8 cellular contexts compared by ENCODE assay signal in the genomic region with DNA sequence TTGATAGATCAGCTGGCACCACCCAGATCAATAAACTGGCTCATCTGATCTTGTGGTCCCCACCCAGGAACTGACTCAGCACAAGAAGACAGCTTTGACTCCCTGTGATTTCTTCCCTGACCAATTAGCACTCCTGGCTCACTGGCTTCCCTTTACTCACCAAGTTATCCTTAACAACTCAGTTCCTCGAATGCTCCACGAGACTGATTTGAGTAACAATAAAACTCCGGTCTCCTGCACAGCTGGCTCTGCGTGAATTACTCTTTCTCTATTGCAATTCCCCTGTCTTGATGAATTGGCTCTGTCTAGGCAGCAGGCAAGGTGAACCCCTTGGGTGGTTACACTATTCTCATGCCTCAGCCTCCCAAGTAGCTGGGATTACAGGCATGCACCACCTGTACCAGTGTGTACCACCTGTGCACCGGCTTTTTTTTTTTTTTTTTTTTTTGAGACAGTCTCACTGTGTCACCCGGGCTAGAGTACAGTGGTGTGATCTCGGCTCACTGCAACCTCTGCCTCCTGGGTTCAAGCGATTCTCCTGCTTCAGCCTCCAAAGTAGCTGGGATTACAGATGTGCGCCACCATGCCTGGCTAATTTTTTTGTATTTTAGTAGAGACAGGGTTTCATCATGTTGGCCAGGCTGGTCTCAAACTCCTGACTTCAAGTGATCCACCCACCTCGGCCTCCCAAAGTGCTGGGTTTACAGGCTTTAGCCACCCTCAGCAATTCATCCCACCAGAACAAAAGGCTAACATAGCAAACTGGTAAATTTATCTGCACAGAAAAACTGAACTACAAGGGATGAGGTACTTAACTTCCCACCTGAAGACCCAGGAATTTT. TPM values are rescaled to one million over a fixed set of nuclear protein-coding genes. Genes with fewer than 3 reads are reported as not detected.
DNase-seq lines count a peak whose midpoint lies in the region; ATAC-seq and TF ChIP-seq lines count a peak whose summit lies in the region.
"Not testable (repeated sequence)": the region's sequence is repeated elsewhere in the genome, so short reads cannot be mapped to it uniquely, and the experiment has no call there.

No MANE protein-coding gene starts in this region.

- H3F3A ChIP-seq in MM.1S (ENCODE audit: insufficient read depth, low read length), result not testable (repeated sequence)

- not testable (repeated sequence) for H3K9me2 ChIP-seq in MM.1S (replicated peaks; ENCODE audit: insufficient read depth, low read length)

- H3K27me3 Mint-ChIP-seq in T-helper 1 cell treated with Interleukin-12 subunit alpha and Interleukin-12 subunit beta and Interleukin-4 antibody, amounts not matched to agents 30 μg/mL and 1 μg/mL, for 36 hours (ENCODE audit: low read depth); activated naive CD8-positive, alpha-beta T cell; endothelial cell (ENCODE audit: unreplicated experiment); type B pancreatic cell: not testable (repeated sequence)

- H3K4me1 ChIP-seq in ES-I3 (ENCODE audit: insufficient read depth, low read length); MM.1S (ENCODE audit: low read length); right lobe of liver: not testable (repeated sequence)

- intact Hi-C loops in right lobe of liver (cut with DNase I), result not testable (repeated sequence)

- not testable (repeated sequence) for H3K36me3 Mint-ChIP-seq in T-helper 1 cell treated with Interleukin-12 subunit alpha and Interleukin-12 subunit beta and Interleukin-4 antibody, amounts not matched to agents 30 μg/mL and 1 μg/mL, for 36 hours (ENCODE audit: low read depth); activated naive CD8-positive, alpha-beta T cell; endothelial cell (ENCODE audit: low read depth, unreplicated experiment); type B pancreatic cell

- not testable (repeated sequence) for ATAC-seq in right lobe of liver

- not testable (repeated sequence) for H3K79me2 ChIP-seq in MM.1S (ENCODE audit: low read length)

- peak overlapping the region; percentile 11 for H3K4me3 Mint-ChIP-seq in T-helper 1 cell treated with Interleukin-12 subunit alpha and Interleukin-12 subunit beta and Interleukin-4 antibody, amounts not matched to agents 30 μg/mL and 1 μg/mL, for 36 hours
- peak overlapping the region; percentile 87 for H3K4me3 Mint-ChIP-seq in activated naive CD8-positive, alpha-beta T cell
- H3K4me3 Mint-ChIP-seq in endothelial cell (ENCODE audit: unreplicated experiment), result peak overlapping the region; percentile 12
- H3K4me3 Mint-ChIP-seq in type B pancreatic cell, result peak overlapping the region; percentile 90

- H3K36me3 ChIP-seq in ES-I3 (ENCODE audit: insufficient read depth, low read length); MM.1S (replicated peaks; ENCODE audit: insufficient read depth, low read length); right lobe of liver: not testable (repeated sequence)

- TF ChIP-seq POLR2A in right lobe of liver (IDR thresholded peaks at IDR 0.05), result not testable (repeated sequence)

- peak overlapping the region; percentile 39 for H3K4me3 ChIP-seq in MM.1S (ENCODE audit: low read length)
- H3K4me3 ChIP-seq in right lobe of liver, result not testable (repeated sequence)

- H3K9ac ChIP-seq in ES-I3 (ENCODE audit: low read depth, low read length) (peak overlapping the region; percentile 7; the same call in 1 of the 2 replicates), MM.1S (ENCODE audit: low read length) (peak overlapping the region; percentile 77; the same call in 1 of the 2 replicates)

- not testable (repeated sequence) for H3K9me3 ChIP-seq in ES-I3 (ENCODE audit: control insufficient read depth, insufficient read depth, low read length); MM.1S (replicated peaks; ENCODE audit: insufficient read depth, low read length); right lobe of liver

- not testable (repeated sequence) for H4K20me1 ChIP-seq in MM.1S (ENCODE audit: insufficient read depth, low read length)

- H3K27ac ChIP-seq in MM.1S (ENCODE audit: low read length) (peak overlapping the region; percentile 56; the same call in 1 of the 2 replicates), right lobe of liver (peak overlapping the region; percentile 17 to 87 (median 78))

- peaks cover 18% of the 10 kb centered on the region for H3K4me1 Mint-ChIP-seq in T-helper 1 cell treated with Interleukin-12 subunit alpha and Interleukin-12 subunit beta and Interleukin-4 antibody, amounts not matched to agents 30 μg/mL and 1 μg/mL, for 36 hours (ENCODE audit: low read depth)
- peaks cover 15% of the 10 kb centered on the region for H3K4me1 Mint-ChIP-seq in activated naive CD8-positive, alpha-beta T cell (ENCODE audit: low read depth)
- H3K4me1 Mint-ChIP-seq in endothelial cell (ENCODE audit: unreplicated experiment) (peaks cover 12% of the 10 kb centered on the region), type B pancreatic cell (ENCODE audit: unreplicated experiment) (peaks cover 13% of the 10 kb centered on the region)

- peak overlapping the region; percentile 72 for H3K4me2 ChIP-seq in MM.1S (ENCODE audit: low read depth, low read length)

- H3K9me3 Mint-ChIP-seq in T-helper 1 cell treated with Interleukin-12 subunit alpha and Interleukin-12 subunit beta and Interleukin-4 antibody, amounts not matched to agents 30 μg/mL and 1 μg/mL, for 36 hours; activated naive CD8-positive, alpha-beta T cell (ENCODE audit: low read depth); endothelial cell (ENCODE audit: unreplicated experiment); type B pancreatic cell: not testable (repeated sequence)

- DNase-seq in MM.1S; endothelial cell (ENCODE audit: low spot score); right lobe of liver; type B pancreatic cell (ENCODE audit: extremely low spot score, unreplicated experiment): not testable (repeated sequence)
- peak; percentile 34 for DNase-seq in pons (ENCODE audit: low spot score)

- not testable (repeated sequence) for TF ChIP-seq CTCF in MM.1S (IDR thresholded peaks at IDR 0.05; ENCODE audit: low read length); endothelial cell (IDR thresholded peaks at IDR 0.05; ENCODE audit: unreplicated experiment); right lobe of liver (IDR thresholded peaks at IDR 0.05); type B pancreatic cell (conservative IDR thresholded peaks at IDR 0.05)

- not testable (repeated sequence) for H3K27me3 ChIP-seq in MM.1S (replicated peaks; ENCODE audit: insufficient read depth, low read length); right lobe of liver

- H2AFZ ChIP-seq in MM.1S (ENCODE audit: low read length), result not testable (repeated sequence)

- WGBS in right lobe of liver (ENCODE audit: insufficient coverage, low coverage, low lambda C conversion rate, missing lambda C conversion rate), result 59% methylated on average over 6 of the region's 10 CpGs

- peak overlapping the region; percentile 95 for H3K27ac Mint-ChIP-seq in T-helper 1 cell treated with Interleukin-12 subunit alpha and Interleukin-12 subunit beta and Interleukin-4 antibody, amounts not matched to agents 30 μg/mL and 1 μg/mL, for 36 hours
- peak overlapping the region; percentile 100 for H3K27ac Mint-ChIP-seq in activated naive CD8-positive, alpha-beta T cell
- H3K27ac Mint-ChIP-seq in endothelial cell (ENCODE audit: unreplicated experiment), result not testable (repeated sequence)
- peak overlapping the region; percentile 100 for H3K27ac Mint-ChIP-seq in type B pancreatic cell

RNA-seq across cellular contexts. Expression of a gene that starts 33.7 kb away (rescaled TPM):
- total RNA-seq in endothelial cell (ENCODE audit: unreplicated experiment) (0.21 TPM), right lobe of liver (under 1 TPM in 3 of 6 experiments, not detected in 3; 0.04 to 0.12 (median 0.09) TPM), type B pancreatic cell (ENCODE audit: low replicate concordance) (0.17 and 0.34 TPM in 2 replicates)

RNA-seq across cellular contexts. Expression of a gene that starts 34.2 kb away (rescaled TPM):
- total RNA-seq in endothelial cell (ENCODE audit: unreplicated experiment) (11.3 TPM), right lobe of liver (10 to 100 TPM in 2 of 6 experiments, 1 to 10 TPM in 4; 6.5 to 22.2 (median 7.9) TPM), type B pancreatic cell (ENCODE audit: low replicate concordance) (32.0 and 36.8 TPM in 2 replicates)

Comparison
In these comparisons a context has a peak if more than half of its experiments do, and no peak if none do; other contexts are left out.
1. H3K4me3 Mint-ChIP-seq: peak in every context shown above with its lines; median percentile 90 in type B pancreatic cell; 87 in activated naive CD8-positive, alpha-beta T cell; 12 in endothelial cell; 11 in T-helper 1 cell treated with Interleukin-12 subunit alpha and Interleukin-12 subunit beta and Interleukin-4 antibody, amounts not matched to agents 30 μg/mL and 1 μg/mL, for 36 hours.